12 cellular contexts compared by ENCODE assay signal in the genomic region with DNA sequence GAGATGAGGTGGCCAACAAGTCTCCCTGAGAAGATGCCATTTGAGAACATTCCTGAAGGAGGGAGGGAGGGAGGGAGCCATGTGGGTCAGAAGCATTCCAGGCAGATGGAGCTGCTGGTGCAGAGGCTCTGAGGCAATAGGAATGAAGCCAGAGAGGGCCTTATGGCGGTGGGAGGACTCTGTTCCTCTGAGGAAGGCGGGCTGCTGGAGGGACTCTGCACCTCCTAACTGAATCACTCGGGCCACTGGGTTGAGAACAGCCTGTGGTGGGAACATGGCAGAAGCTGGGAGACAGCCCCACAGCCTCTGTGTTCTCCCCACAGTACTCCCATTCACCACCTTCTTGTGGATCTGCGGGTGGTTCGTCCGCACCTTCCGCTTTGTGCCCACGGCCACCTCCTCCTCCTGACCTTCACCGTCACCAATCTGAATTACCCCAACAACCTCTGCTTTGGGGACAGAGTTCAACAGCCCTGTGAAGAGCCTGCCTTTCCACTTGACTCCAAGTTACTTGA. TPM values are rescaled to one million over a fixed set of nuclear protein-coding genes. Genes with fewer than 3 reads are reported as not detected.
DNase-seq lines count a peak whose midpoint lies in the region; ATAC-seq and TF ChIP-seq lines count a peak whose summit lies in the region.
"Had no signal": no experiment of that assay in that cellular context is flagged by ENCODE, and none has a peak within 500 bp of the region (broad histone marks: within the 10 kb centered on the region; RNA-seq: fewer than 3 reads in every experiment).

No MANE protein-coding gene starts in this region.

- no peak for TF ChIP-seq CTCF in activated CD8-positive, alpha-beta T cell treated with anti-CD3 and anti-CD28 coated beads for 36 hours (IDR thresholded peaks at IDR 0.05)
- TF ChIP-seq CTCF in choroid plexus epithelial cell (conservative IDR thresholded peaks at IDR 0.05; ENCODE audit: low read depth, low read length) (no peak), lower lobe of right lung (IDR thresholded peaks at IDR 0.05) (no peak), upper lobe of right lung (IDR thresholded peaks at IDR 0.05) (no peak), PC-3 (conservative IDR thresholded peaks at IDR 0.05; ENCODE audit: low read depth, low read length) (no peak), colonic mucosa (IDR thresholded peaks at IDR 0.05) (no peak)

- H3K27me3 Mint-ChIP-seq in activated CD8-positive, alpha-beta T cell treated with anti-CD3 and anti-CD28 coated beads, Interleukin-2, amount 10 ng/mL, durations not matched to agents 7 days and 5 days (ENCODE audit: low read depth) = peaks cover 18% of the 10 kb centered on the region
- H3K27me3 Mint-ChIP-seq in activated CD8-positive, alpha-beta T cell treated with anti-CD3 and anti-CD28 coated beads for 36 hours = peaks cover 13% of the 10 kb centered on the region

- peak overlapping the region; percentile 65 for H3K27ac ChIP-seq in lower lobe of right lung
- H3K27ac ChIP-seq in upper lobe of right lung = peak overlapping the region; percentile 63
- H3K27ac ChIP-seq in PC-3 (ENCODE audit: low read length) = no peak overlapping the region
- no peak overlapping the region for H3K27ac ChIP-seq in colonic mucosa
- H3K27ac ChIP-seq: A549 had no signal

- H3K9me3 ChIP-seq in lower lobe of right lung (no peaks in the 10 kb centered on the region), upper lobe of right lung (no peaks in the 10 kb centered on the region), PC-3 (ENCODE audit: low read length) (peaks cover 13% of the 10 kb centered on the region), colonic mucosa (no peaks in the 10 kb centered on the region)

- CTCF ChIA-PET in activated CD8-positive, alpha-beta T cell treated with anti-CD3 and anti-CD28 coated beads, Interleukin-2, amount 10 ng/mL, durations not matched to agents 7 days and 5 days (lab: Charles Lee) = no interaction called here
- CTCF ChIA-PET in activated CD8-positive, alpha-beta T cell treated with anti-CD3 and anti-CD28 coated beads for 36 hours (lab: Charles Lee) = no interaction called here
- CTCF ChIA-PET in PC-3 (lab: Charles Lee) = no interaction called here

- POLR2A ChIA-PET in activated CD8-positive, alpha-beta T cell treated with anti-CD3 and anti-CD28 coated beads, Interleukin-2, amount 10 ng/mL, durations not matched to agents 7 days and 5 days (lab: Charles Lee) = no interaction called here
- POLR2A ChIA-PET in activated CD8-positive, alpha-beta T cell treated with anti-CD3 and anti-CD28 coated beads for 36 hours (lab: Charles Lee) = no interaction called here
- POLR2A ChIA-PET in PC-3 (lab: Charles Lee; ENCODE audit: unreplicated experiment) = no interaction called here

- H3F3A ChIP-seq in PC-3 (ENCODE audit: low read length, unreplicated experiment) = no peaks in the 10 kb centered on the region

- no peak overlapping the region for H3K4me2 ChIP-seq in PC-3 (ENCODE audit: low read length)
- H3K4me2 ChIP-seq: A549 had no signal

- peak; percentile 12 for DNase-seq in activated CD8-positive, alpha-beta T cell treated with anti-CD3 and anti-CD28 coated beads, Interleukin-2, amount 10 ng/mL, durations not matched to agents 7 days and 5 days
- DNase-seq in activated CD8-positive, alpha-beta T cell treated with anti-CD3 and anti-CD28 coated beads for 36 hours = no peak
- peak; percentile 76 for DNase-seq in choroid plexus epithelial cell (ENCODE audit: low read depth)
- DNase-seq in lower lobe of right lung = no peak
- DNase-seq in upper lobe of right lung = peak; percentile 68
- no peak for DNase-seq in PC-3
- DNase-seq in colonic mucosa = no peak
- DNase-seq in left cardiac atrium = no peak
- DNase-seq: DND-41, right cardiac atrium had no signal

- no peaks in the 10 kb centered on the region for H3K36me3 ChIP-seq in lower lobe of right lung
- no peaks in the 10 kb centered on the region for H3K36me3 ChIP-seq in upper lobe of right lung
- H3K36me3 ChIP-seq in PC-3 (ENCODE audit: low read depth, low read length) = peaks cover 2% of the 10 kb centered on the region; the same call in 1 of the 2 replicates
- no peaks in the 10 kb centered on the region for H3K36me3 ChIP-seq in colonic mucosa

- no peaks in the 10 kb centered on the region for H3K9me2 ChIP-seq in PC-3 (replicated peaks; ENCODE audit: low read length)

- peaks cover 11% of the 10 kb centered on the region for H3K4me1 Mint-ChIP-seq in activated CD8-positive, alpha-beta T cell treated with anti-CD3 and anti-CD28 coated beads, Interleukin-2, amount 10 ng/mL, durations not matched to agents 7 days and 5 days (ENCODE audit: low read depth)
- H3K4me1 Mint-ChIP-seq in activated CD8-positive, alpha-beta T cell treated with anti-CD3 and anti-CD28 coated beads for 36 hours (ENCODE audit: low read depth) = peaks cover 10% of the 10 kb centered on the region

- ATAC-seq in activated CD8-positive, alpha-beta T cell treated with anti-CD3 and anti-CD28 coated beads, Interleukin-2, amount 10 ng/mL, durations not matched to agents 7 days and 5 days = no peak
- ATAC-seq in activated CD8-positive, alpha-beta T cell treated with anti-CD3 and anti-CD28 coated beads for 36 hours = no peak
- ATAC-seq in lower lobe of right lung = peak; percentile 17 to 21
- peak; percentile 4 for ATAC-seq in upper lobe of right lung
- no peak for ATAC-seq in PC-3
- no peak for ATAC-seq in left cardiac atrium
- ATAC-seq: right cardiac atrium had no signal

- intact Hi-C loops in activated CD8-positive, alpha-beta T cell treated with anti-CD3 and anti-CD28 coated beads for 36 hours (cut with micrococcal nuclease) = no loop called here
- intact Hi-C loops in lower lobe of right lung (cut with DNase I) (no loop called here), upper lobe of right lung (cut with DNase I) (no loop called here), PC-3 (cut with micrococcal nuclease) (no loop called here), colonic mucosa (cut with DNase I) (no loop called here), left cardiac atrium (cut with DNase I) (no loop called here)

- H3K4me3 ChIP-seq in choroid plexus epithelial cell (ENCODE audit: low read depth, low read length) = no peak overlapping the region
- H3K4me3 ChIP-seq in lower lobe of right lung = no peak overlapping the region
- no peak overlapping the region for H3K4me3 ChIP-seq in upper lobe of right lung
- H3K4me3 ChIP-seq in PC-3 (ENCODE audit: low read length) = no peak overlapping the region
- no peak overlapping the region for H3K4me3 ChIP-seq in colonic mucosa
- H3K4me3 ChIP-seq: A549 had no signal

- BruUV-seq in PC-3 (replicated peaks; lab: Mats Ljungman, UMichigan) = no TSS peak

- H3K4me1 ChIP-seq in lower lobe of right lung (peaks cover 19% of the 10 kb centered on the region), upper lobe of right lung (peaks cover 10% of the 10 kb centered on the region), PC-3 (ENCODE audit: insufficient read depth, low read length) (peaks cover 9% of the 10 kb centered on the region), colonic mucosa (no peaks in the 10 kb centered on the region)
- H3K4me1 ChIP-seq: A549 had no signal

- H3K9ac ChIP-seq in PC-3 (ENCODE audit: low read length) (no peak overlapping the region), colonic mucosa (ENCODE audit: low read depth in 2 of 2, low read length in 2 of 2) (no peak overlapping the region)

- H3K27ac Mint-ChIP-seq in activated CD8-positive, alpha-beta T cell treated with anti-CD3 and anti-CD28 coated beads, Interleukin-2, amount 10 ng/mL, durations not matched to agents 7 days and 5 days = no peak overlapping the region
- H3K27ac Mint-ChIP-seq in activated CD8-positive, alpha-beta T cell treated with anti-CD3 and anti-CD28 coated beads for 36 hours = no peak overlapping the region

- peaks cover 11% of the 10 kb centered on the region for H3K9me3 Mint-ChIP-seq in activated CD8-positive, alpha-beta T cell treated with anti-CD3 and anti-CD28 coated beads, Interleukin-2, amount 10 ng/mL, durations not matched to agents 7 days and 5 days (ENCODE audit: insufficient read depth)
- peaks cover 8% of the 10 kb centered on the region for H3K9me3 Mint-ChIP-seq in activated CD8-positive, alpha-beta T cell treated with anti-CD3 and anti-CD28 coated beads for 36 hours

- H3K79me2 ChIP-seq in PC-3 (ENCODE audit: low read length) = no peaks in the 10 kb centered on the region

- no peak overlapping the region for H2AFZ ChIP-seq in PC-3 (ENCODE audit: low read length)

- peaks cover 3% of the 10 kb centered on the region for H3K36me3 Mint-ChIP-seq in activated CD8-positive, alpha-beta T cell treated with anti-CD3 and anti-CD28 coated beads, Interleukin-2, amount 10 ng/mL, durations not matched to agents 7 days and 5 days (ENCODE audit: low read depth)
- no peaks in the 10 kb centered on the region for H3K36me3 Mint-ChIP-seq in activated CD8-positive, alpha-beta T cell treated with anti-CD3 and anti-CD28 coated beads for 36 hours (ENCODE audit: low read depth)

- H3K27me3 ChIP-seq in lower lobe of right lung (ENCODE audit: low read depth) = no peaks in the 10 kb centered on the region
- no peaks in the 10 kb centered on the region for H3K27me3 ChIP-seq in upper lobe of right lung
- no peaks in the 10 kb centered on the region for H3K27me3 ChIP-seq in PC-3 (ENCODE audit: low read length)
- H3K27me3 ChIP-seq in colonic mucosa = no peaks in the 10 kb centered on the region

- H3K4me3 Mint-ChIP-seq in activated CD8-positive, alpha-beta T cell treated with anti-CD3 and anti-CD28 coated beads, Interleukin-2, amount 10 ng/mL, durations not matched to agents 7 days and 5 days = no peak overlapping the region
- no peak overlapping the region for H3K4me3 Mint-ChIP-seq in activated CD8-positive, alpha-beta T cell treated with anti-CD3 and anti-CD28 coated beads for 36 hours

- H4K20me1 ChIP-seq in PC-3 (ENCODE audit: low read length) = no peaks in the 10 kb centered on the region

RNA-seq across cellular contexts. Expression of gene TMEM125, which starts 2.4 kb away (rescaled TPM):
- not detected for total RNA-seq in activated CD8-positive, alpha-beta T cell treated with anti-CD3 and anti-CD28 coated beads, Interleukin-2, amount 10 ng/mL, durations not matched to agents 7 days and 5 days
- total RNA-seq in activated CD8-positive, alpha-beta T cell treated with anti-CD3 and anti-CD28 coated beads for 36 hours = under 1 TPM in 1 of 2 experiments, not detected in 1; 0.81 TPM
- total RNA-seq in lower lobe of right lung (197 TPM), upper lobe of right lung (188 TPM), PC-3 (2014; rRNA removed) (8.6 and 9.8 TPM in 2 replicates), colonic mucosa (10 to 100 TPM; 59.8 to 80.0 TPM), left cardiac atrium (under 1 TPM; 0.41 to 0.65 TPM)

RNA-seq across cellular contexts. Expression of gene C1orf210, which starts 18.0 kb away (rescaled TPM):
- not detected for total RNA-seq in activated CD8-positive, alpha-beta T cell treated with anti-CD3 and anti-CD28 coated beads, Interleukin-2, amount 10 ng/mL, durations not matched to agents 7 days and 5 days
- total RNA-seq in activated CD8-positive, alpha-beta T cell treated with anti-CD3 and anti-CD28 coated beads for 36 hours = not detected
- total RNA-seq in lower lobe of right lung (19.1 TPM), upper lobe of right lung (18.9 TPM), PC-3 (2014; rRNA removed) (10.4 and 17.8 TPM in 2 replicates), colonic mucosa (10 to 100 TPM; 67.4 to 94.3 TPM), left cardiac atrium (not detected)
- total RNA-seq: right cardiac atrium, temporal lobe had no signal

RNA-seq across cellular contexts. Expression of gene TIE1, which starts 33.4 kb away (rescaled TPM):
- 1 to 10 TPM in 1 of 2 experiments, under 1 TPM in 1; 0.53 to 1.3 TPM for total RNA-seq in activated CD8-positive, alpha-beta T cell treated with anti-CD3 and anti-CD28 coated beads, Interleukin-2, amount 10 ng/mL, durations not matched to agents 7 days and 5 days
- total RNA-seq in activated CD8-positive, alpha-beta T cell treated with anti-CD3 and anti-CD28 coated beads for 36 hours = under 1 TPM in 1 of 2 experiments, not detected in 1; 0.25 TPM
- 48.5 TPM for total RNA-seq in lower lobe of right lung
- total RNA-seq in upper lobe of right lung = 59.4 TPM
- total RNA-seq in PC-3 (2014; rRNA removed) = 1.5 and 1.8 TPM in 2 replicates
- total RNA-seq in colonic mucosa = 1 to 10 TPM; 5.1 to 7.6 TPM
- 10 to 100 TPM; 23.1 to 38.9 TPM for total RNA-seq in left cardiac atrium

Comparison
In these comparisons a context has a peak if more than half of its experiments do, and no peak if none do; other contexts are left out.
1. DNase-seq: peak in activated CD8-positive, alpha-beta T cell treated with anti-CD3 and anti-CD28 coated beads, Interleukin-2, amount 10 ng/mL, durations not matched to agents 7 days and 5 days (single experiment), choroid plexus epithelial cell (single experiment) and upper lobe of right lung (single experiment); none in activated CD8-positive, alpha-beta T cell treated with anti-CD3 and anti-CD28 coated beads for 36 hours (single experiment), lower lobe of right lung (single experiment), PC-3 (single experiment), colonic mucosa (single experiment) and left cardiac atrium (single experiment).
2. ATAC-seq: peak in lower lobe of right lung (2 of 2) and upper lobe of right lung (single experiment); none in activated CD8-positive, alpha-beta T cell treated with anti-CD3 and anti-CD28 coated beads, Interleukin-2, amount 10 ng/mL, durations not matched to agents 7 days and 5 days (single experiment), activated CD8-positive, alpha-beta T cell treated with anti-CD3 and anti-CD28 coated beads for 36 hours (single experiment), PC-3 (single experiment) and left cardiac atrium (0 of 2).
3. H3K27ac ChIP-seq: peak in lower lobe of right lung (single experiment) and upper lobe of right lung (single experiment); none in PC-3 (single experiment) and colonic mucosa (single experiment).
4. RNA of gene C1orf210, which starts 18.0 kb away (total RNA-seq): 67.4 to 94.3 TPM in colonic mucosa, 19.1 TPM in lower lobe of right lung (single experiment), 18.9 TPM in upper lobe of right lung (single experiment) and 10.4 to 17.8 TPM in PC-3; not detected in left cardiac atrium, not detected in activated CD8-positive, alpha-beta T cell treated with anti-CD3 and anti-CD28 coated beads, Interleukin-2, amount 10 ng/mL, durations not matched to agents 7 days and 5 days and not detected in activated CD8-positive, alpha-beta T cell treated with anti-CD3 and anti-CD28 coated beads for 36 hours; every median in the first group is over 10 times any median in the second.